1 cellular context compared by ENCODE assay signal in the genomic region with DNA sequence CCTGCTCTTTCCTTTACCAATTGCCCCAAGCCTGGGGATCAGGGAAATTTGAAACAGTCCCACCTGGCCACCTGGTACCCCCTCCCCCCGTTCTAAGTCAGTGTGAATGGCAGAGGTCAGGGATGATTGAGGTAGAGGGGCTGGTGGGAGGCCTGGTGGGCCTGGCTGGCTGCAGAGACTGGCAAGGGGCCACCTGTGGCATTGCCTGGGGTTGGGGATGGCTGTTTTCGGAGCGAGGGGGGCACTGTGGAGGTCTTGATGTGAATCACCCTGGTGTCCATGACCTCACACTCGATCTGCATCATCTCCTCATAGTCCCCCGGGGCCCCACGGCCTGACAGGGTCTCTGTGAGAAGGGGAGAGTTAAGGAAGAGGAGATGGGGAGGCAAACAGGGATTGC.
TF ChIP-seq lines count a peak whose summit lies in the region.

No MANE protein-coding gene starts in this region.

TF ChIP-seq in IMR-90, 13 proteins besides CTCF, POLR2A, EP300 and RAD21 (continued from another document):
- TF ChIP-seq CEBPB (IDR thresholded peaks at IDR 0.05; ENCODE audit: low read depth, low read length): no peak
- TF ChIP-seq, protein P1, sequence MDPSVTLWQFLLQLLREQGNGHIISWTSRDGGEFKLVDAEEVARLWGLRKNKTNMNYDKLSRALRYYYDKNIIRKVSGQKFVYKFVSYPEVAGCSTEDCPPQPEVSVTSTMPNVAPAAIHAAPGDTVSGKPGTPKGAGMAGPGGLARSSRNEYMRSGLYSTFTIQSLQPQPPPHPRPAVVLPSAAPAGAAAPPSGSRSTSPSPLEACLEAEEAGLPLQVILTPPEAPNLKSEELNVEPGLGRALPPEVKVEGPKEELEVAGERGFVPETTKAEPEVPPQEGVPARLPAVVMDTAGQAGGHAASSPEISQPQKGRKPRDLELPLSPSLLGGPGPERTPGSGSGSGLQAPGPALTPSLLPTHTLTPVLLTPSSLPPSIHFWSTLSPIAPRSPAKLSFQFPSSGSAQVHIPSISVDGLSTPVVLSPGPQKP (IDR thresholded peaks at IDR 0.05; ENCODE audit: borderline replicate concordance, low read depth, low read length): no peak
- no peak for TF ChIP-seq MXI1 (IDR thresholded peaks at IDR 0.05; ENCODE audit: borderline replicate concordance, low read depth, low read length)
- no peak for TF ChIP-seq MAFK (IDR thresholded peaks at IDR 0.05; ENCODE audit: low read depth, low read length)
TF ChIP-seq in IMR-90: peak in this region for 0.
